ENCODE assay signal across 8 cellular contexts in genomic region chr17:17439971-17440843, GRCh38. TPM values are rescaled to one million over a fixed set of nuclear protein-coding genes. Genes with fewer than 3 reads are reported as not detected.
A peak's percentile ranks its signal among the peaks of the same experiment; 100 is the strongest.
DNase-seq lines count a peak whose midpoint lies in the region; ATAC-seq and TF ChIP-seq lines count a peak whose summit lies in the region.

No MANE protein-coding gene starts in this region.

- RAD21 ChIA-PET in HCT116 (lab: Charles Lee; ENCODE audit: low non-redundant PET in 1 of 2, low total read pairs in 2 of 2, uncharacterized antibody in 2 of 2, unreplicated experiment in 2 of 2), result no interaction called here

- no peaks in the 10 kb centered on the region for H3K9me2 ChIP-seq in HCT116 (ENCODE audit: insufficient read depth)

- TF ChIP-seq RAD21 in HCT116 (IDR thresholded peaks at IDR 0.05; ENCODE audit: low read depth), result peak; percentile 27; the same call in 1 of the 2 replicates

- BruUV-seq in HCT116 (replicated peaks; lab: Mats Ljungman, UMichigan), result no TSS peak

- no peak overlapping the region for H3K9ac ChIP-seq in HCT116 (ENCODE audit: low read length)

- H2AFZ ChIP-seq in HCT116 (ENCODE audit: low read depth, low read length, poor library complexity, severe bottlenecking), result peak overlapping the region; percentile 12

- H3K27ac ChIP-seq in HCT116 (ENCODE audit: low read depth, low read length) (no peak overlapping the region), dorsolateral prefrontal cortex (peak overlapping the region in 7 of 59 donors; percentile 10 to 55 (median 34))

- POLR2A ChIA-PET in AG04449 (lab: Yijun Ruan, JAX) (no interaction called here), HCT116 (lab: Charles Lee) (no interaction called here)

- no peak overlapping the region for H3K4me2 ChIP-seq in HCT116 (ENCODE audit: low read length)

- CTCF ChIA-PET in AG04449 (lab: Yijun Ruan, JAX) (interaction anchor here (0.9 to 1.4 kb wide), 3 partner anchors 8 to 86 kb away, joined by 3 read pairs; no protein-coding TSS in a partner anchor), HCT116 (lab: Charles Lee) (no interaction called here)

- peak; percentile 40 for TF ChIP-seq CTCF in AG04449 (IDR thresholded peaks at IDR 0.05; ENCODE audit: insufficient read depth, low read length, missing control alignments)
- TF ChIP-seq CTCF in HCT116 (IDR thresholded peaks at IDR 0.05 in 2 of 3, conservative IDR thresholded peaks at IDR 0.05 in 1 of 3; ENCODE audit: borderline replicate concordance in 1 of 3, insufficient read depth in 1 of 3, low read depth in 2 of 3, low read length in 2 of 3), result peak; percentile 42 to 80 (median 75); a peak in 5 of 6 replicates
- TF ChIP-seq CTCF in dorsolateral prefrontal cortex (IDR thresholded peaks at IDR 0.05 in 54 of 56, conservative IDR thresholded peaks at IDR 0.05 in 2 of 56; ENCODE audit: low read depth in 1 of 56, partially characterized antibody in 56 of 56), result peak in 51 of 56 donors; percentile 9 to 63 (median 40)
- TF ChIP-seq CTCF in mesothelial cell of epicardium (IDR thresholded peaks at IDR 0.05; ENCODE audit: unreplicated experiment), result peak; percentile 59

- H3K79me2 ChIP-seq in HCT116 (ENCODE audit: insufficient read depth, low read length), result no peaks in the 10 kb centered on the region

- no peak overlapping the region for H3K4me3 Mint-ChIP-seq in mesothelial cell of epicardium

- no peaks in the 10 kb centered on the region for H3K36me3 ChIP-seq in HCT116 (ENCODE audit: control insufficient read depth in 1 of 2, insufficient read depth in 2 of 2, low read length in 2 of 2)

- intact Hi-C loops in HCT116 (cut with micrococcal nuclease) (no loop called here), dorsolateral prefrontal cortex (cut with DNase I) (no loop called here)

- H3K4me3 ChIP-seq in AG04449 (ENCODE audit: low read depth, low read length) (no peak overlapping the region), HCT116 (replicated peaks in 1 of 2; ENCODE audit: low read depth in 1 of 2, low read length in 2 of 2) (no peak overlapping the region), dorsolateral prefrontal cortex (no peak overlapping the region)

- no peaks in the 10 kb centered on the region for H3K36me3 Mint-ChIP-seq in mesothelial cell of epicardium

- H3K4me1 Mint-ChIP-seq in mesothelial cell of epicardium, result no peaks in the 10 kb centered on the region

- H3K27ac Mint-ChIP-seq in mesothelial cell of epicardium, result no peak overlapping the region

- no peak for TF ChIP-seq POLR2A in HCT116 (IDR thresholded peaks at IDR 0.05; ENCODE audit: borderline replicate concordance, extremely low read depth, insufficient read depth, insufficient read length)

- no peaks in the 10 kb centered on the region for H3K27me3 Mint-ChIP-seq in mesothelial cell of epicardium (ENCODE audit: low read depth)

- H3K4me1 ChIP-seq in HCT116 (ENCODE audit: control insufficient read depth in 1 of 2, insufficient read depth in 2 of 2, low read length in 2 of 2), result peaks cover 4% of the 10 kb centered on the region in 2 experiments

- no peaks in the 10 kb centered on the region for H3K9me3 Mint-ChIP-seq in mesothelial cell of epicardium

- H4K20me1 ChIP-seq in HCT116 (ENCODE audit: insufficient read depth), result no peaks in the 10 kb centered on the region

- H3K27me3 ChIP-seq in HCT116 (ENCODE audit: insufficient read depth, low read length) (no peaks in the 10 kb centered on the region), dorsolateral prefrontal cortex (peaks cover 0 to 6% (median 0%) of the 10 kb centered on the region in 45 donors)

- no peaks in the 10 kb centered on the region for H3K9me3 ChIP-seq in HCT116 (ENCODE audit: control insufficient read depth in 1 of 2, insufficient read depth in 1 of 2, low read depth in 1 of 2, low read length in 2 of 2)

- peak; percentile 87 for ATAC-seq in HCT116
- no peak for ATAC-seq in GM19452 (IDR thresholded peaks at IDR 0.05; ENCODE audit: unreplicated experiment)

- no peak for DNase-seq in AG04449 (ENCODE audit: low read depth, low spot score)
- peak; percentile 61 for DNase-seq in HCT116 (ENCODE audit: low read depth, low spot score)
- DNase-seq in NCI-H524 treated with DMSO at 0.1 percent for 48 hours (lab: John Stamatoyannopoulos, UW), result peak; percentile 64
- peak; percentile 77 for DNase-seq in activated CD4-positive, alpha-beta T cell treated with anti-CD3 and anti-CD28 coated beads, Interleukin-2, amount 50 U/mL, for 1 hour
- DNase-seq in dorsolateral prefrontal cortex, result peak in 6 of 10 donors; percentile 30 to 59 (median 51)
- no peak for DNase-seq in mesothelial cell of epicardium (ENCODE audit: low spot score in 2 of 2, unreplicated experiment in 2 of 2)
- peak; percentile 31 to 64 for DNase-seq in stimulated activated CD8-positive, alpha-beta memory T cell treated with anti-CD3 and anti-CD28 coated beads, Interleukin-7, amount 100 ng/mL, for 48 hours (ENCODE audit: extremely low read depth in 1 of 2, low read depth in 1 of 2)

TF ChIP-seq in HCT116, 20 proteins besides CTCF, POLR2A, EP300 and RAD21:
- TF ChIP-seq ZBTB33 (IDR thresholded peaks at IDR 0.05; ENCODE audit: extremely low read depth, insufficient replicate concordance, low read length) (no peak), CBX3 (IDR thresholded peaks at IDR 0.05; ENCODE audit: low read depth) (peak; percentile 51; the same call in 1 of the 2 replicates)

RNA-seq across cellular contexts. Expression of gene MED9, which starts 36.6 kb away (rescaled TPM):
- total RNA-seq in HCT116 (2021; ENCODE audit: unreplicated experiment) (13.9 TPM), dorsolateral prefrontal cortex (10 to 100 TPM; 19.4 to 47.3 (median 33.7) TPM), mesothelial cell of epicardium (17.9 to 20.1 TPM (median 18.9 TPM) in 3 replicates)
- polyA plus RNA-seq in HCT116 (2012), result 7.9 and 9.0 TPM in 2 replicates

RNA-seq across cellular contexts. Expression of gene RASD1, which starts 56.0 kb away (rescaled TPM):
- 0.30 TPM for total RNA-seq in HCT116 (2021; ENCODE audit: unreplicated experiment)
- polyA plus RNA-seq in HCT116 (2012), result 0.22 and 0.32 TPM in 2 replicates
- 100 to 1,000 TPM in 102 of 120 experiments, 10 to 100 TPM in 18; 40.4 to 251 (median 136) TPM for total RNA-seq in dorsolateral prefrontal cortex
- 1.9 to 2.8 TPM (median 2.1 TPM) in 3 replicates for total RNA-seq in mesothelial cell of epicardium

Comparison
In these comparisons a context has a peak if more than half of its experiments do, and no peak if none do; other contexts are left out.
1. DNase-seq: peak in HCT116 (single experiment), NCI-H524 treated with DMSO at 0.1 percent for 48 hours (single experiment), activated CD4-positive, alpha-beta T cell treated with anti-CD3 and anti-CD28 coated beads, Interleukin-2, amount 50 U/mL, for 1 hour (single experiment), dorsolateral prefrontal cortex (6 of 10) and stimulated activated CD8-positive, alpha-beta memory T cell treated with anti-CD3 and anti-CD28 coated beads, Interleukin-7, amount 100 ng/mL, for 48 hours (2 of 2); none in AG04449 (single experiment) and mesothelial cell of epicardium (0 of 2).
2. RNA of gene RASD1, which starts 56.0 kb away (total RNA-seq): 40.4 to 251 TPM in dorsolateral prefrontal cortex; 1.9 to 2.8 TPM in mesothelial cell of epicardium and 0.30 TPM in HCT116 (single experiment); every median in the first group is over 10 times any median in the second.
3. Peak in every context shown above with its lines, with median percentiles within 50 percentile points of each other: CTCF ChIP-seq.